ENCODE assay signal across 9 cellular contexts in genomic region chr11:64250406-64250874, GRCh38. TPM values are rescaled to one million over a fixed set of nuclear protein-coding genes. Genes with fewer than 3 reads are reported as not detected.
DNase-seq lines count a peak whose midpoint lies in the region; ATAC-seq and TF ChIP-seq lines count a peak whose summit lies in the region.
"Had no signal": no experiment of that assay in that cellular context is flagged by ENCODE, and none has a peak within 500 bp of the region (broad histone marks: within the 10 kb centered on the region; RNA-seq: fewer than 3 reads in every experiment).

No MANE protein-coding gene starts in this region.

- no peak for DNase-seq in activated CD4-positive, alpha-beta T cell treated with anti-CD3 and anti-CD28 coated beads, Interleukin-2, amount 10 ng/mL, durations not matched to agents 7 days and 5 days
- DNase-seq in activated CD4-positive, alpha-beta T cell treated with anti-CD3 and anti-CD28 coated beads, Interleukin-2, amount 50 U/mL, for 48 hours, result no peak
- DNase-seq in activated CD8-positive, alpha-beta T cell treated with anti-CD3 and anti-CD28 coated beads for 36 hours, result no peak
- DNase-seq in putamen (ENCODE audit: low spot score) (no peak), NCI-H1694 (lab: John Stamatoyannopoulos, UW) (no peak)
- DNase-seq: foreskin melanocyte had no signal

- CTCF ChIA-PET in activated CD4-positive, alpha-beta T cell treated with anti-CD3 and anti-CD28 coated beads, Interleukin-2, amount 10 ng/mL, durations not matched to agents 7 days and 5 days (lab: Charles Lee), result interaction anchor here (0.6 to 11.3 kb wide), 19 partner anchors 7 to 389 kb away, joined by 3 to 162 read pairs (median 6); partner anchors contain the start of genes BAD, CATSPERZ and FKBP2
- CTCF ChIA-PET in activated CD8-positive, alpha-beta T cell treated with anti-CD3 and anti-CD28 coated beads for 36 hours (lab: Charles Lee), result interaction anchor here (0.6 to 5.3 kb wide), 22 partner anchors 7 to 249 kb away, joined by 3 to 42 read pairs (median 4); partner anchors contain the start of genes BAD, CATSPERZ, FERMT3 and FKBP2

- TF ChIP-seq CTCF in activated CD8-positive, alpha-beta T cell treated with anti-CD3 and anti-CD28 coated beads for 36 hours (IDR thresholded peaks at IDR 0.05), result no peak

- peak overlapping the region; percentile 78 for H3K4me3 Mint-ChIP-seq in activated CD4-positive, alpha-beta T cell treated with anti-CD3 and anti-CD28 coated beads, Interleukin-2, amount 10 ng/mL, durations not matched to agents 7 days and 5 days
- peak overlapping the region; percentile 78 for H3K4me3 Mint-ChIP-seq in activated CD8-positive, alpha-beta T cell treated with anti-CD3 and anti-CD28 coated beads for 36 hours

- peaks cover 25% of the 10 kb centered on the region for H3K4me1 Mint-ChIP-seq in activated CD4-positive, alpha-beta T cell treated with anti-CD3 and anti-CD28 coated beads, Interleukin-2, amount 10 ng/mL, durations not matched to agents 7 days and 5 days
- H3K4me1 Mint-ChIP-seq in activated CD8-positive, alpha-beta T cell treated with anti-CD3 and anti-CD28 coated beads for 36 hours (ENCODE audit: low read depth), result peaks cover 16% of the 10 kb centered on the region

- no peaks in the 10 kb centered on the region for H3K9me3 ChIP-seq in iPS-20b (ENCODE audit: insufficient read depth, low read depth, low read length)
- H3K9me3 ChIP-seq in stomach smooth muscle (ENCODE audit: control insufficient read depth in 2 of 2, low read length in 2 of 2), result no peaks in the 10 kb centered on the region

- H3K9ac ChIP-seq in iPS-20b (ENCODE audit: low read depth, low read length) (peak overlapping the region; percentile 80; the same call in 1 of the 2 replicates), stomach smooth muscle (ENCODE audit: low read length in 2 of 2) (no peak overlapping the region)

- ATAC-seq in activated CD8-positive, alpha-beta T cell treated with anti-CD3 and anti-CD28 coated beads for 36 hours, result no peak
- ATAC-seq in GM21447 (IDR thresholded peaks at IDR 0.05; ENCODE audit: unreplicated experiment), result no peak

- no peaks in the 10 kb centered on the region for H3K36me3 Mint-ChIP-seq in activated CD4-positive, alpha-beta T cell treated with anti-CD3 and anti-CD28 coated beads, Interleukin-2, amount 10 ng/mL, durations not matched to agents 7 days and 5 days (ENCODE audit: low read depth)
- peaks cover 6% of the 10 kb centered on the region for H3K36me3 Mint-ChIP-seq in activated CD8-positive, alpha-beta T cell treated with anti-CD3 and anti-CD28 coated beads for 36 hours (ENCODE audit: low read depth)

- H3K27ac Mint-ChIP-seq in activated CD4-positive, alpha-beta T cell treated with anti-CD3 and anti-CD28 coated beads, Interleukin-2, amount 10 ng/mL, durations not matched to agents 7 days and 5 days, result no peak overlapping the region
- H3K27ac Mint-ChIP-seq in activated CD8-positive, alpha-beta T cell treated with anti-CD3 and anti-CD28 coated beads for 36 hours, result no peak overlapping the region

- no peaks in the 10 kb centered on the region for H3K9me3 Mint-ChIP-seq in activated CD4-positive, alpha-beta T cell treated with anti-CD3 and anti-CD28 coated beads, Interleukin-2, amount 10 ng/mL, durations not matched to agents 7 days and 5 days
- no peaks in the 10 kb centered on the region for H3K9me3 Mint-ChIP-seq in activated CD8-positive, alpha-beta T cell treated with anti-CD3 and anti-CD28 coated beads for 36 hours

- peaks cover 28% of the 10 kb centered on the region for H3K4me1 ChIP-seq in iPS-20b (ENCODE audit: insufficient read depth, low read length)
- H3K4me1 ChIP-seq in stomach smooth muscle (ENCODE audit: control insufficient read depth, insufficient read depth, low read length), result peaks cover 48% of the 10 kb centered on the region

- H3K27me3 ChIP-seq in iPS-20b (ENCODE audit: insufficient read depth, low read length), result no peaks in the 10 kb centered on the region
- no peaks in the 10 kb centered on the region for H3K27me3 ChIP-seq in stomach smooth muscle (ENCODE audit: control insufficient read depth in 1 of 2, insufficient read depth in 2 of 2, low read length in 2 of 2)

- intact Hi-C loops in activated CD8-positive, alpha-beta T cell treated with anti-CD3 and anti-CD28 coated beads for 36 hours (cut with micrococcal nuclease), result no loop called here

- peak overlapping the region; percentile 87 for H3K27ac ChIP-seq in iPS-20b (ENCODE audit: low read length)
- H3K27ac ChIP-seq in stomach smooth muscle (ENCODE audit: low read length), result no peak overlapping the region

- POLR2A ChIA-PET in activated CD4-positive, alpha-beta T cell treated with anti-CD3 and anti-CD28 coated beads, Interleukin-2, amount 10 ng/mL, durations not matched to agents 7 days and 5 days (lab: Charles Lee), result interaction anchor here (0.6 kb wide), 1 partner anchor 35 kb away, joined by 3 read pairs; the partner anchor contains the start of gene GPR137
- POLR2A ChIA-PET in activated CD8-positive, alpha-beta T cell treated with anti-CD3 and anti-CD28 coated beads for 36 hours (lab: Charles Lee), result interaction anchor here (0.5 to 10.0 kb wide), 11 partner anchors 9 to 1255 kb away, joined by 3 to 132 read pairs (median 3); partner anchors contain the start of genes FERMT3 and FKBP2

- H3K27me3 Mint-ChIP-seq in activated CD4-positive, alpha-beta T cell treated with anti-CD3 and anti-CD28 coated beads, Interleukin-2, amount 10 ng/mL, durations not matched to agents 7 days and 5 days, result no peaks in the 10 kb centered on the region
- H3K27me3 Mint-ChIP-seq in activated CD8-positive, alpha-beta T cell treated with anti-CD3 and anti-CD28 coated beads for 36 hours, result no peaks in the 10 kb centered on the region

- H3K4me3 ChIP-seq in iPS-20b (ENCODE audit: low read length) (peak overlapping the region; percentile 62), stomach smooth muscle (ENCODE audit: low read length in 2 of 2) (peak overlapping the region; percentile 75 to 77)

- H3K36me3 ChIP-seq in iPS-20b (ENCODE audit: insufficient read depth, low read depth, low read length), result peaks cover 10% of the 10 kb centered on the region
- H3K36me3 ChIP-seq in stomach smooth muscle (ENCODE audit: control insufficient read depth in 2 of 2, insufficient read depth in 2 of 2, low read length in 2 of 2), result peaks cover 0 to 3% of the 10 kb centered on the region in 2 donors

RNA-seq across cellular contexts. Expression of gene PLCB3, which starts 0.9 kb away (rescaled TPM):
- 10 to 100 TPM; 11.6 to 12.4 TPM for total RNA-seq in activated CD4-positive, alpha-beta T cell treated with anti-CD3 and anti-CD28 coated beads, Interleukin-2, amount 10 ng/mL, durations not matched to agents 7 days and 5 days
- total RNA-seq in activated CD8-positive, alpha-beta T cell treated with anti-CD3 and anti-CD28 coated beads for 36 hours, result 1 to 10 TPM; 8.7 to 9.6 TPM

RNA-seq across cellular contexts. Expression of gene PPP1R14B, which starts 3.7 kb away (rescaled TPM):
- 10 to 100 TPM; 81.1 to 86.0 TPM for total RNA-seq in activated CD4-positive, alpha-beta T cell treated with anti-CD3 and anti-CD28 coated beads, Interleukin-2, amount 10 ng/mL, durations not matched to agents 7 days and 5 days
- total RNA-seq in activated CD8-positive, alpha-beta T cell treated with anti-CD3 and anti-CD28 coated beads for 36 hours, result 100 to 1,000 TPM; 285 to 287 TPM

RNA-seq across cellular contexts. Expression of gene FKBP2, which starts 9.5 kb away (rescaled TPM):
- 10 to 100 TPM; 21.9 to 24.8 TPM for total RNA-seq in activated CD4-positive, alpha-beta T cell treated with anti-CD3 and anti-CD28 coated beads, Interleukin-2, amount 10 ng/mL, durations not matched to agents 7 days and 5 days
- 10 to 100 TPM; 23.5 to 26.9 TPM for total RNA-seq in activated CD8-positive, alpha-beta T cell treated with anti-CD3 and anti-CD28 coated beads for 36 hours

RNA-seq across cellular contexts. Expression of gene VEGFB, which starts 16.1 kb away (rescaled TPM):
- total RNA-seq in activated CD4-positive, alpha-beta T cell treated with anti-CD3 and anti-CD28 coated beads, Interleukin-2, amount 10 ng/mL, durations not matched to agents 7 days and 5 days, result 10 to 100 TPM; 51.1 to 60.3 TPM
- total RNA-seq in activated CD8-positive, alpha-beta T cell treated with anti-CD3 and anti-CD28 coated beads for 36 hours, result 100 to 1,000 TPM in 1 of 2 experiments, 10 to 100 TPM in 1; 86.6 to 104 TPM

RNA-seq across cellular contexts. Expression of gene DNAJC4, which starts 20.1 kb away (rescaled TPM):
- 10 to 100 TPM; 39.5 to 40.5 TPM for total RNA-seq in activated CD4-positive, alpha-beta T cell treated with anti-CD3 and anti-CD28 coated beads, Interleukin-2, amount 10 ng/mL, durations not matched to agents 7 days and 5 days
- total RNA-seq in activated CD8-positive, alpha-beta T cell treated with anti-CD3 and anti-CD28 coated beads for 36 hours, result 10 to 100 TPM; 25.8 to 26.1 TPM
